8 cellular contexts compared by ENCODE assay signal in the genomic region with DNA sequence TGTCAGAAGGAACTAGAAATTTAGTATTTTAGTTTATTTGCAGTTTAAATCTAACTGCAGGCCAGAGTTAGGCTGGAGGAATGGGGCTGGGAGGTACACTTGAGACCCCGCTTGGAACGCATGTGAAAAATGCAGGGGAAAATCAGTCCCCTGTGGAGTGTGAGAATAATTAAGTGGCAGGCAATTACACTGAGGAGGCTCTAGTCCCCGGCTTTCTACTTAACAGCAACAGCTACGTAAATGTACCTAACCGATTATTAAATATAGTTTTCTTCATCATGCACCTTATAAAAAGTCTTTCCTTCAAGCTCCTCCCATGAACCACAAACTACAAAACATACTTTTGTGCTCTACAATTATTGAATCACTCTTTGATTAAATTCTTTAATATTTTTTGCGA.
A peak's percentile ranks its signal among the peaks of the same experiment; 100 is the strongest.
DNase-seq lines count a peak whose midpoint lies in the region; ATAC-seq and TF ChIP-seq lines count a peak whose summit lies in the region.

No MANE protein-coding gene starts in this region.

- H3K27me3 ChIP-seq in muscle layer of duodenum (ENCODE audit: low read depth, low read length): no peaks in the 10 kb centered on the region

- peak overlapping the region; percentile 99 to 100 for H3K27ac Mint-ChIP-seq in effector memory CD8-positive, alpha-beta T cell

- peaks cover 0 to 12% of the 10 kb centered on the region in 2 donors for H3K4me1 ChIP-seq in muscle layer of duodenum (ENCODE audit: control insufficient read depth in 1 of 2, insufficient read depth in 2 of 2, low read length in 2 of 2)

- H3K9me3 Mint-ChIP-seq in effector memory CD8-positive, alpha-beta T cell: peaks cover 0 to 7% of the 10 kb centered on the region in 2 donors

- no peaks in the 10 kb centered on the region for H3K27me3 Mint-ChIP-seq in effector memory CD8-positive, alpha-beta T cell

- peaks cover 34 to 43% of the 10 kb centered on the region in 2 donors for H3K4me1 Mint-ChIP-seq in effector memory CD8-positive, alpha-beta T cell (ENCODE audit: low read depth in 2 of 2)

- POLR2A ChIA-PET in HEK293T (lab: Yijun Ruan, JAX): interaction anchor here (0.5 to 1.7 kb wide), 7 partner anchors 10 to 1660 kb away, joined by 3 to 16 read pairs (median 7); a partner anchor contains a TSS

- H3K36me3 ChIP-seq in muscle layer of duodenum (ENCODE audit: control insufficient read depth in 1 of 2, insufficient read depth in 2 of 2, low read length in 2 of 2): peaks cover 0 to 6% of the 10 kb centered on the region in 2 donors

- H3K4me3 ChIP-seq in muscle layer of duodenum (ENCODE audit: low read depth in 1 of 2, low read length in 2 of 2): peak overlapping the region; percentile 82 to 84

- CTCF ChIA-PET in HEK293T (lab: Yijun Ruan, JAX): no interaction called here

- peak; percentile 11 for ATAC-seq in effector memory CD8-positive, alpha-beta T cell (replicated peaks)
- ATAC-seq in HG02884 (IDR thresholded peaks at IDR 0.05; ENCODE audit: unreplicated experiment): no peak

- H3K27ac ChIP-seq in muscle layer of duodenum (ENCODE audit: low read length): peak overlapping the region; percentile 96

- H3K9me3 ChIP-seq in muscle layer of duodenum (ENCODE audit: control insufficient read depth in 1 of 2, low read length in 2 of 2): no peaks in the 10 kb centered on the region

- peak overlapping the region; percentile 99 for H3K4me3 Mint-ChIP-seq in effector memory CD8-positive, alpha-beta T cell

- peaks cover 48% of the 10 kb centered on the region for H3K36me3 Mint-ChIP-seq in effector memory CD8-positive, alpha-beta T cell (ENCODE audit: insufficient read depth)

- DNase-seq in NCI-H524 (lab: John Stamatoyannopoulos, UW) (peak; percentile 20 to 46), NCI-H524 treated with DMSO at 0.1 percent for 48 hours (lab: John Stamatoyannopoulos, UW) (no peak), OCI-M1 (lab: John Stamatoyannopoulos, UW) (peak; percentile 54), HEK293T (ENCODE audit: extremely low spot score) (no peak), NCI-H446 treated with DMSO at 0.1 percent for 48 hours (lab: John Stamatoyannopoulos, UW) (no peak)
- no peak for DNase-seq in effector memory CD8-positive, alpha-beta T cell

TF ChIP-seq in HEK293T, 16 proteins besides CTCF, POLR2A, EP300 and RAD21:
- TF ChIP-seq FOXK2 (IDR thresholded peaks at IDR 0.05) (no peak), ELF4 (IDR thresholded peaks at IDR 0.05) (no peak), CTBP1 (IDR thresholded peaks at IDR 0.05; ENCODE audit: borderline replicate concordance) (no peak), NFRKB (IDR thresholded peaks at IDR 0.05) (no peak)
- TF ChIP-seq, protein P1, sequence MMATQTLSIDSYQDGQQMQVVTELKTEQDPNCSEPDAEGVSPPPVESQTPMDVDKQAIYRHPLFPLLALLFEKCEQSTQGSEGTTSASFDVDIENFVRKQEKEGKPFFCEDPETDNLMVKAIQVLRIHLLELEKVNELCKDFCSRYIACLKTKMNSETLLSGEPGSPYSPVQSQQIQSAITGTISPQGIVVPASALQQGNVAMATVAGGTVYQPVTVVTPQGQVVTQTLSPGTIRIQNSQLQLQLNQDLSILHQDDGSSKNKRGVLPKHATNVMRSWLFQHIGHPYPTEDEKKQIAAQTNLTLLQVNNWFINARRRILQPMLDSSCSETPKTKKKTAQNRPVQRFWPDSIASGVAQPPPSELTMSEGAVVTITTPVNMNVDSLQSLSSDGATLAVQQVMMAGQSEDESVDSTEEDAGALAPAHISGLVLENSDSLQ (IDR thresholded peaks at IDR 0.05): no peak

Comparison
In these comparisons a context has a peak if more than half of its experiments do, and no peak if none do; other contexts are left out.
1. DNase-seq: peak in NCI-H524 (2 of 2) and OCI-M1 (single experiment); none in NCI-H524 treated with DMSO at 0.1 percent for 48 hours (single experiment), effector memory CD8-positive, alpha-beta T cell (0 of 3), HEK293T (single experiment) and NCI-H446 treated with DMSO at 0.1 percent for 48 hours (single experiment).